Comparison of ENCODE assay signal across 27 cellular contexts in genomic region chr5:119678351-119679028, GRCh38. TPM values are rescaled to one million over a fixed set of nuclear protein-coding genes. Genes with fewer than 3 reads are reported as not detected.
"Had no signal": no experiment of that assay in that cellular context is flagged by ENCODE, and none has a peak within 500 bp of the region (broad histone marks: within the 10 kb centered on the region; RNA-seq: fewer than 3 reads in every experiment).

No MANE protein-coding gene starts in this region.

- DNase-seq: activated B cell treated with CpG ODN at 0.5 μM for 24 hours; activated CD4-positive, alpha-beta T cell treated with anti-CD3 and anti-CD28 coated beads for 36 hours; activated CD4-positive, alpha-beta T cell treated with anti-CD3 and anti-CD28 coated beads, Interleukin-2, amount 50 U/mL, for 48 hours; activated CD8-positive, alpha-beta memory T cell treated with anti-CD3 and anti-CD28 coated beads, Interleukin-2, amount 50 U/mL, for 48 hours; activated naive CD4-positive, alpha-beta T cell treated with Interleukin-2 at 50 U/mL for 16 hours; activated naive CD8-positive, alpha-beta T cell treated with anti-CD3 and anti-CD28 coated beads for 36 hours; activated T-cell treated with anti-CD3 and anti-CD28 coated beads, Interleukin-2, amount 50 U/mL, for 4 hours; effector memory CD4-positive, alpha-beta T cell; glutamatergic neuron; hypothalamus; left ventricle myocardium superior; mammary epithelial cell; nephron progenitor cell; nucleus accumbens; posterior cingulate gyrus; retina; spleen; stimulated activated CD4-positive, alpha-beta T cell treated with anti-CD3 and anti-CD28 coated beads, Interleukin-4, amount 100 ng/mL, for 1 hour; stimulated activated naive CD4-positive, alpha-beta T cell treated with Interleukin-2 at 50 U/mL for 16 hours; T-helper 17 cell; upper lobe of left lung had no signal

- ATAC-seq: activated CD4-positive, alpha-beta T cell treated with anti-CD3 and anti-CD28 coated beads for 36 hours; activated T-cell treated with anti-CD3 and anti-CD28 coated beads, Interleukin-2, amount 50 U/mL, for 4 hours; esophagus mucosa; left ventricle myocardium superior; T-helper 17 cell had no signal

- H3K4me3 ChIP-seq: breast epithelium, spleen, upper lobe of left lung had no signal

- H3K27ac ChIP-seq: breast epithelium, spleen, upper lobe of left lung had no signal

- H3K27me3 ChIP-seq: breast epithelium, upper lobe of left lung had no signal

- H3K36me3 ChIP-seq: breast epithelium, spleen, upper lobe of left lung had no signal

- H3K9me3 ChIP-seq: breast epithelium, spleen had no signal

- H3K4me1 ChIP-seq: breast epithelium, spleen, upper lobe of left lung had no signal

RNA-seq across cellular contexts. Expression of gene FAM170A, which starts 49.1 kb away (rescaled TPM):
- total RNA-seq: activated B cell treated with CpG ODN at 0.5 μM for 24 hours; activated CD4-positive, alpha-beta T cell treated with anti-CD3 and anti-CD28 coated beads for 36 hours; activated CD8-positive, alpha-beta memory T cell treated with anti-CD3 and anti-CD28 coated beads for 36 hours; activated naive CD8-positive, alpha-beta T cell treated with anti-CD3 and anti-CD28 coated beads for 36 hours; activated T-cell treated with anti-CD3 and anti-CD28 coated beads, Interleukin-2, amount 50 U/mL, for 4 hours; astrocyte; dermis microvascular lymphatic vessel endothelial cell; esophagus mucosa; frontal cortex; left ventricle myocardium superior; T-helper 17 cell had no signal
